ENCODE assay signal across 1 cellular context in the genomic region with DNA sequence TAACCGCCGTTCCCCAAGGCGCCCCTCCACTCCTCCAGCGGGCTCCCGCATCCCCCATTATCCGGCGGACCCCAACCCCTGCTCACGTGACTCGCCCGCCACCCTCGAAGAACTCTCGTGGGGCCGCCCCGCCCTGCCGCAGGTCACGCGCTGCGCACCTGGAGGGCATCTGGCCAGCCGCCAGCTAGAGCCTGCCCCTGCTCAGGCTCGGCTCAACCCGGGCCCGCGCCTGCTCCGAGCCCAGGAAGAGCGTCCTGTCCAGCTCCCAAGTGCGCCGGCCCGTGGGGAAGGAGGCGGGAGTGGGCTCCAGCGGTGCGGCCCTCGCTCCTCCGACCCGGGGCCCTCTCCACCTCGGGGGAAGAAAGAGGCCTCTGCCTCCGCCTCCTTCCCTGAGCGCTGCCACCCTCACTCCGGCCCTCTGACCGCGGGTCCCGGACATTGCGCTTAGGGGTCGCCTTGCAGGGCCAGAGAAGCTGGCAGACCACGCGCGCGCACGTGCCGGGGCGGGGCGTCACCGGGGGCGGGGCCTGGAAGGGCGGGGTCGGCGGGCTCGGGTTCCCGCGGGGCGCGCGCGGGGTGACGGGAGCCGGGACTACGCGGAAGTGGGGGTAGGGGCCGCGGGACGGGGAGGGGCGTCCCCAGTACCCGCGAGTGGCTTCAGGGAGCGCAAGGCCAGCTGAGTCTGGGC.
TF ChIP-seq lines count a peak whose summit lies in the region.

No MANE protein-coding gene starts in this region.

TF ChIP-seq in GM12878, 131 proteins besides CTCF, POLR2A, EP300 and RAD21 (continued from another document):
- TF ChIP-seq, protein P1, sequence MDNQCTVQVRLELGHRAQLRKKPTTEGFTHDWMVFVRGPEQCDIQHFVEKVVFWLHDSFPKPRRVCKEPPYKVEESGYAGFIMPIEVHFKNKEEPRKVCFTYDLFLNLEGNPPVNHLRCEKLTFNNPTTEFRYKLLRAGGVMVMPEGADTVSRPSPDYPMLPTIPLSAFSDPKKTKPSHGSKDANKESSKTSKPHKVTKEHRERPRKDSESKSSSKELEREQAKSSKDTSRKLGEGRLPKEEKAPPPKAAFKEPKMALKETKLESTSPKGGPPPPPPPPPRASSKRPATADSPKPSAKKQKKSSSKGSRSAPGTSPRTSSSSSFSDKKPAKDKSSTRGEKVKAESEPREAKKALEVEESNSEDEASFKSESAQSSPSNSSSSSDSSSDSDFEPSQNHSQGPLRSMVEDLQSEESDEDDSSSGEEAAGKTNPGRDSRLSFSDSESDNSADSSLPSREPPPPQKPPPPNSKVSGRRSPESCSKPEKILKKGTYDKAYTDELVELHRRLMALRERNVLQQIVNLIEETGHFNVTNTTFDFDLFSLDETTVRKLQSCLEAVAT (IDR thresholded peaks at IDR 0.05), result 0 out of 2 replicates have a peak, but pooled peaks have one; percentile 19
- TF ChIP-seq, protein P2, sequence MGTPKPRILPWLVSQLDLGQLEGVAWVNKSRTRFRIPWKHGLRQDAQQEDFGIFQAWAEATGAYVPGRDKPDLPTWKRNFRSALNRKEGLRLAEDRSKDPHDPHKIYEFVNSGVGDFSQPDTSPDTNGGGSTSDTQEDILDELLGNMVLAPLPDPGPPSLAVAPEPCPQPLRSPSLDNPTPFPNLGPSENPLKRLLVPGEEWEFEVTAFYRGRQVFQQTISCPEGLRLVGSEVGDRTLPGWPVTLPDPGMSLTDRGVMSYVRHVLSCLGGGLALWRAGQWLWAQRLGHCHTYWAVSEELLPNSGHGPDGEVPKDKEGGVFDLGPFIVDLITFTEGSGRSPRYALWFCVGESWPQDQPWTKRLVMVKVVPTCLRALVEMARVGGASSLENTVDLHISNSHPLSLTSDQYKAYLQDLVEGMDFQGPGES (IDR thresholded peaks at IDR 0.05), result peak; percentile 52; the same call in 1 of the 2 replicates
- peak; percentile 78 for TF ChIP-seq MEF2B (IDR thresholded peaks at IDR 0.05; ENCODE audit: partially characterized antibody, poor library complexity, severe bottlenecking)
- TF ChIP-seq BHLHE40 (IDR thresholded peaks at IDR 0.05; ENCODE audit: borderline replicate concordance in 1 of 2, low read depth in 2 of 2, low read length in 1 of 2), result peak; percentile 96 to 100
- TF ChIP-seq, protein P3, sequence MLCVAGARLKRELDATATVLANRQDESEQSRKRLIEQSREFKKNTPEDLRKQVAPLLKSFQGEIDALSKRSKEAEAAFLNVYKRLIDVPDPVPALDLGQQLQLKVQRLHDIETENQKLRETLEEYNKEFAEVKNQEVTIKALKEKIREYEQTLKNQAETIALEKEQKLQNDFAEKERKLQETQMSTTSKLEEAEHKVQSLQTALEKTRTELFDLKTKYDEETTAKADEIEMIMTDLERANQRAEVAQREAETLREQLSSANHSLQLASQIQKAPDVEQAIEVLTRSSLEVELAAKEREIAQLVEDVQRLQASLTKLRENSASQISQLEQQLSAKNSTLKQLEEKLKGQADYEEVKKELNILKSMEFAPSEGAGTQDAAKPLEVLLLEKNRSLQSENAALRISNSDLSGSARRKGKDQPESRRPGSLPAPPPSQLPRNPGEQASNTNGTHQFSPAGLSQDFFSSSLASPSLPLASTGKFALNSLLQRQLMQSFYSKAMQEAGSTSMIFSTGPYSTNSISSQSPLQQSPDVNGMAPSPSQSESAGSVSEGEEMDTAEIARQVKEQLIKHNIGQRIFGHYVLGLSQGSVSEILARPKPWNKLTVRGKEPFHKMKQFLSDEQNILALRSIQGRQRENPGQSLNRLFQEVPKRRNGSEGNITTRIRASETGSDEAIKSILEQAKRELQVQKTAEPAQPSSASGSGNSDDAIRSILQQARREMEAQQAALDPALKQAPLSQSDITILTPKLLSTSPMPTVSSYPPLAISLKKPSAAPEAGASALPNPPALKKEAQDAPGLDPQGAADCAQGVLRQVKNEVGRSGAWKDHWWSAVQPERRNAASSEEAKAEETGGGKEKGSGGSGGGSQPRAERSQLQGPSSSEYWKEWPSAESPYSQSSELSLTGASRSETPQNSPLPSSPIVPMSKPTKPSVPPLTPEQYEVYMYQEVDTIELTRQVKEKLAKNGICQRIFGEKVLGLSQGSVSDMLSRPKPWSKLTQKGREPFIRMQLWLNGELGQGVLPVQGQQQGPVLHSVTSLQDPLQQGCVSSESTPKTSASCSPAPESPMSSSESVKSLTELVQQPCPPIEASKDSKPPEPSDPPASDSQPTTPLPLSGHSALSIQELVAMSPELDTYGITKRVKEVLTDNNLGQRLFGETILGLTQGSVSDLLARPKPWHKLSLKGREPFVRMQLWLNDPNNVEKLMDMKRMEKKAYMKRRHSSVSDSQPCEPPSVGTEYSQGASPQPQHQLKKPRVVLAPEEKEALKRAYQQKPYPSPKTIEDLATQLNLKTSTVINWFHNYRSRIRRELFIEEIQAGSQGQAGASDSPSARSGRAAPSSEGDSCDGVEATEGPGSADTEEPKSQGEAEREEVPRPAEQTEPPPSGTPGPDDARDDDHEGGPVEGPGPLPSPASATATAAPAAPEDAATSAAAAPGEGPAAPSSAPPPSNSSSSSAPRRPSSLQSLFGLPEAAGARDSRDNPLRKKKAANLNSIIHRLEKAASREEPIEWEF (IDR thresholded peaks at IDR 0.05; ENCODE audit: insufficient replicate concordance, low read depth, low read length), result no peak
- peak; percentile 85 for TF ChIP-seq IKZF1 (conservative IDR thresholded peaks at IDR 0.05)
- TF ChIP-seq SREBF2 (IDR thresholded peaks at IDR 0.05; ENCODE audit: low read length), result no peak
- TF ChIP-seq, protein P4, sequence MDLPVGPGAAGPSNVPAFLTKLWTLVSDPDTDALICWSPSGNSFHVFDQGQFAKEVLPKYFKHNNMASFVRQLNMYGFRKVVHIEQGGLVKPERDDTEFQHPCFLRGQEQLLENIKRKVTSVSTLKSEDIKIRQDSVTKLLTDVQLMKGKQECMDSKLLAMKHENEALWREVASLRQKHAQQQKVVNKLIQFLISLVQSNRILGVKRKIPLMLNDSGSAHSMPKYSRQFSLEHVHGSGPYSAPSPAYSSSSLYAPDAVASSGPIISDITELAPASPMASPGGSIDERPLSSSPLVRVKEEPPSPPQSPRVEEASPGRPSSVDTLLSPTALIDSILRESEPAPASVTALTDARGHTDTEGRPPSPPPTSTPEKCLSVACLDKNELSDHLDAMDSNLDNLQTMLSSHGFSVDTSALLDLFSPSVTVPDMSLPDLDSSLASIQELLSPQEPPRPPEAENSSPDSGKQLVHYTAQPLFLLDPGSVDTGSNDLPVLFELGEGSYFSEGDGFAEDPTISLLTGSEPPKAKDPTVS (IDR thresholded peaks at IDR 0.05; ENCODE audit: low read depth, low read length), result no peak
- peak; percentile 86; the same call in 1 of the 2 replicates for TF ChIP-seq ZNF207 (IDR thresholded peaks at IDR 0.05; ENCODE audit: borderline replicate concordance)
- TF ChIP-seq NR2C1 (IDR thresholded peaks at IDR 0.05), result 0 out of 2 replicates have a peak, but pooled peaks have one; percentile 10
- peak; percentile 76 for TF ChIP-seq SMAD1 (IDR thresholded peaks at IDR 0.05; ENCODE audit: low read depth, partially characterized antibody)
- TF ChIP-seq TCF7 (IDR thresholded peaks at IDR 0.05; ENCODE audit: borderline replicate concordance), result no peak
- TF ChIP-seq, protein P5, sequence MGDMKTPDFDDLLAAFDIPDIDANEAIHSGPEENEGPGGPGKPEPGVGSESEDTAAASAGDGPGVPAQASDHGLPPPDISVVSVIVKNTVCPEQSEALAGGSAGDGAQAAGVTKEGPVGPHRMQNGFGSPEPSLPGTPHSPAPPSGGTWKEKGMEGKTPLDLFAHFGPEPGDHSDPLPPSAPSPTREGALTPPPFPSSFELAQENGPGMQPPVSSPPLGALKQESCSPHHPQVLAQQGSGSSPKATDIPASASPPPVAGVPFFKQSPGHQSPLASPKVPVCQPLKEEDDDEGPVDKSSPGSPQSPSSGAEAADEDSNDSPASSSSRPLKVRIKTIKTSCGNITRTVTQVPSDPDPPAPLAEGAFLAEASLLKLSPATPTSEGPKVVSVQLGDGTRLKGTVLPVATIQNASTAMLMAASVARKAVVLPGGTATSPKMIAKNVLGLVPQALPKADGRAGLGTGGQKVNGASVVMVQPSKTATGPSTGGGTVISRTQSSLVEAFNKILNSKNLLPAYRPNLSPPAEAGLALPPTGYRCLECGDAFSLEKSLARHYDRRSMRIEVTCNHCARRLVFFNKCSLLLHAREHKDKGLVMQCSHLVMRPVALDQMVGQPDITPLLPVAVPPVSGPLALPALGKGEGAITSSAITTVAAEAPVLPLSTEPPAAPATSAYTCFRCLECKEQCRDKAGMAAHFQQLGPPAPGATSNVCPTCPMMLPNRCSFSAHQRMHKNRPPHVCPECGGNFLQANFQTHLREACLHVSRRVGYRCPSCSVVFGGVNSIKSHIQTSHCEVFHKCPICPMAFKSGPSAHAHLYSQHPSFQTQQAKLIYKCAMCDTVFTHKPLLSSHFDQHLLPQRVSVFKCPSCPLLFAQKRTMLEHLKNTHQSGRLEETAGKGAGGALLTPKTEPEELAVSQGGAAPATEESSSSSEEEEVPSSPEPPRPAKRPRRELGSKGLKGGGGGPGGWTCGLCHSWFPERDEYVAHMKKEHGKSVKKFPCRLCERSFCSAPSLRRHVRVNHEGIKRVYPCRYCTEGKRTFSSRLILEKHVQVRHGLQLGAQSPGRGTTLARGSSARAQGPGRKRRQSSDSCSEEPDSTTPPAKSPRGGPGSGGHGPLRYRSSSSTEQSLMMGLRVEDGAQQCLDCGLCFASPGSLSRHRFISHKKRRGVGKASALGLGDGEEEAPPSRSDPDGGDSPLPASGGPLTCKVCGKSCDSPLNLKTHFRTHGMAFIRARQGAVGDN (IDR thresholded peaks at IDR 0.05), result peak; percentile 61; the same call in 1 of the 2 replicates
TF ChIP-seq in GM12878: peak in this region for 40.
